In genomic region chr20:64273109-64273508, GRCh38 we compare ENCODE assay signal across 21 cellular contexts.
"Had no signal": no experiment of that assay in that cellular context is flagged by ENCODE, and none has a peak within 500 bp of the region (broad histone marks: within the 10 kb centered on the region; RNA-seq: fewer than 3 reads in every experiment).

No MANE protein-coding gene starts in this region.

- DNase-seq: hippocampal formation; kidney glomerular epithelial cell; left colon; lower lobe of right lung; mammary epithelial cell; mesenchymal stem cell; naive thymus-derived CD8-positive, alpha-beta T cell; occipital lobe; psoas muscle; stimulated activated CD4-positive, alpha-beta T cell treated with anti-CD3 and anti-CD28 coated beads, Interleukin-1b, Interleukin-23, amount 100 ng/mL, for 48 hours; stimulated activated CD4-positive, alpha-beta T cell treated with anti-CD3 and anti-CD28 coated beads, Interleukin-2, amount 100 ng/mL, for 48 hours; stimulated activated naive B cell treated with anti-CD40 and anti-IgM and Interleukin-4, amounts not matched to agents 10 μg/mL and 1 μg/mL and 100 μg/mL, for 72 hours; stimulated activated naive CD8-positive, alpha-beta T cell treated with anti-CD3 and anti-CD28 coated beads, Interleukin-15, Interleukin-2, amounts not matched to agents 100 U/mL and 50 U/mL, for 24 hours; stomach; testis; thyroid gland; transverse colon; upper lobe of left lung had no signal

- FAIRE-seq: keratinocyte had no signal

- ATAC-seq: left colon; left lung; lower lobe of right lung; naive thymus-derived CD8-positive, alpha-beta T cell; psoas muscle; sciatic nerve; stimulated activated naive B cell treated with anti-CD40 and anti-IgM and Interleukin-4, amounts not matched to agents 10 μg/mL and 1 μg/mL and 100 μg/mL, for 72 hours; stimulated activated naive CD8-positive, alpha-beta T cell treated with anti-CD3 and anti-CD28 coated beads, Interleukin-15, Interleukin-2, amounts not matched to agents 100 U/mL and 50 U/mL, for 24 hours had no signal
